Comparison of ENCODE assay signal across 1 cellular context in the genomic region with DNA sequence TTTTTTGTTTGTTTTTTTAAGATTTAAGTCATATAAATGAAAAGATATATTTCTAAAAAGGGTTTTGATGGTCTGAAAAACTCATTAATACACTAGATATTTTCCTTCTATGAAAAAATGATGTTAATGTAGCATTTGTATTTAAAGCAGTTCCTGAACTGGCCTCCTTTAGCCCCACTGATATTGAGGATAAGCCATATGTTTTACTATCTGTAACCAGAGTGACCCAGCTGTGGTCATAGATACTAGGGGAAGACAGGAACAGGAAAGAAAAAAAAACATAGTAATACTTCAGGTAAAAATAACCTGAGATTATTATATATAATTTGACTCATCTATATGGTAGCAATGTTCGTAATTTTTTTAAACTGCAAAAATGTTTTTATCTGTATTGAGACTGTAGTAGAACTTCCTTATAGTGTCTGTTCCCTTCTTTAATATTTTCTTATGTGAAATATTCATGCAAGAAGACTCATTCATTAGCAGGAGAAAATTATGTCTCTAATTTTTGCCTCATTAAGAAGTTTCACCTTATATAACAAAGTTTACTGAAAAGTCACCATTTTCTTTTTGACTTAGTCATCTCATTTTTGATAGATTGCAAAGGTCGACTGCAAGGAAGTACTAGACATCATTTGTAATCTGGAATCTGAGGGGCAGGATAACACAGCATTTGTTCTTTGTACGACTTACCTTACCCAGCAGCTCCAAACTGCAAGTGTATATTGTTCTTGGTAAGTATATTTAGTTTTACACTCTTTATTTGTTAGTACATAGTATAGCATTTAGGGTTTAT.
TF ChIP-seq lines count a peak whose summit lies in the region.

No MANE protein-coding gene starts in this region.

TF ChIP-seq in K562, 482 proteins besides CTCF, POLR2A, EP300 and RAD21 (continues in another document):
- 0 out of 2 replicates have a peak, but pooled peaks have one; percentile 65 for TF ChIP-seq ZNF644 (tag; IDR thresholded peaks at IDR 0.05; ENCODE audit: low read depth)
- TF ChIP-seq TRIM28 (IDR thresholded peaks at IDR 0.05) = no peak
- peak; percentile 89 for TF ChIP-seq CBFA2T2 (conservative IDR thresholded peaks at IDR 0.05)
- no peak for TF ChIP-seq TCFL5 (CRISPR knock-in tag; conservative IDR thresholded peaks at IDR 0.05)
- no peak for TF ChIP-seq E2F3 (CRISPR knock-in tag; IDR thresholded peaks at IDR 0.05)
- TF ChIP-seq, protein P1, sequence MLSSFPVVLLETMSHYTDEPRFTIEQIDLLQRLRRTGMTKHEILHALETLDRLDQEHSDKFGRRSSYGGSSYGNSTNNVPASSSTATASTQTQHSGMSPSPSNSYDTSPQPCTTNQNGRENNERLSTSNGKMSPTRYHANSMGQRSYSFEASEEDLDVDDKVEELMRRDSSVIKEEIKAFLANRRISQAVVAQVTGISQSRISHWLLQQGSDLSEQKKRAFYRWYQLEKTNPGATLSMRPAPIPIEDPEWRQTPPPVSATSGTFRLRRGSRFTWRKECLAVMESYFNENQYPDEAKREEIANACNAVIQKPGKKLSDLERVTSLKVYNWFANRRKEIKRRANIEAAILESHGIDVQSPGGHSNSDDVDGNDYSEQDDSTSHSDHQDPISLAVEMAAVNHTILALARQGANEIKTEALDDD (IDR thresholded peaks at IDR 0.05) = peak; percentile 69
- TF ChIP-seq TAF7 (tag; IDR thresholded peaks at IDR 0.05) = no peak
- no peak for TF ChIP-seq ZNF584 (CRISPR knock-in tag; IDR thresholded peaks at IDR 0.05; ENCODE audit: low read depth)
- no peak for TF ChIP-seq MED1 (CRISPR knock-in tag; IDR thresholded peaks at IDR 0.05; ENCODE audit: borderline replicate concordance)
- peak in 1 of 2 experiments; percentile 82; a peak in 1 of 4 replicates for TF ChIP-seq RCOR1 (IDR thresholded peaks at IDR 0.05; ENCODE audit: borderline replicate concordance in 1 of 2, low read depth in 2 of 2, low read length in 2 of 2)
- 0 out of 2 replicates have a peak, but pooled peaks have one; percentile 2 for TF ChIP-seq NFE2 (IDR thresholded peaks at IDR 0.05; ENCODE audit: low read depth)
- TF ChIP-seq STAT5A (IDR thresholded peaks at IDR 0.05; ENCODE audit: borderline replicate concordance, low read length) = peak; percentile 78
- no peak for TF ChIP-seq ZNF175 (CRISPR knock-in tag; IDR thresholded peaks at IDR 0.05; ENCODE audit: low read depth)
- TF ChIP-seq ZNF408 (CRISPR knock-in tag; IDR thresholded peaks at IDR 0.05; ENCODE audit: low read depth) = no peak
- no peak for TF ChIP-seq NCOA4 (IDR thresholded peaks at IDR 0.05; ENCODE audit: partially characterized antibody)
- TF ChIP-seq ZNF384 (IDR thresholded peaks at IDR 0.05; ENCODE audit: low read depth, low read length) = peak; percentile 67; the same call in 1 of the 2 replicates
- peak; percentile 46; the same call in 1 of the 2 replicates for TF ChIP-seq GATAD2B (IDR thresholded peaks at IDR 0.05; ENCODE audit: borderline replicate concordance)
- peak; percentile 52; the same call in 1 of the 2 replicates for TF ChIP-seq FOXJ2 (tag; IDR thresholded peaks at IDR 0.05)
- TF ChIP-seq SMARCA4 (IDR thresholded peaks at IDR 0.05) = peak; percentile 86
- peak; percentile 88 for TF ChIP-seq TCF3 (CRISPR knock-in tag; IDR thresholded peaks at IDR 0.05)
- TF ChIP-seq, protein P2, sequence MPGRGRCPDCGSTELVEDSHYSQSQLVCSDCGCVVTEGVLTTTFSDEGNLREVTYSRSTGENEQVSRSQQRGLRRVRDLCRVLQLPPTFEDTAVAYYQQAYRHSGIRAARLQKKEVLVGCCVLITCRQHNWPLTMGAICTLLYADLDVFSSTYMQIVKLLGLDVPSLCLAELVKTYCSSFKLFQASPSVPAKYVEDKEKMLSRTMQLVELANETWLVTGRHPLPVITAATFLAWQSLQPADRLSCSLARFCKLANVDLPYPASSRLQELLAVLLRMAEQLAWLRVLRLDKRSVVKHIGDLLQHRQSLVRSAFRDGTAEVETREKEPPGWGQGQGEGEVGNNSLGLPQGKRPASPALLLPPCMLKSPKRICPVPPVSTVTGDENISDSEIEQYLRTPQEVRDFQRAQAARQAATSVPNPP (IDR thresholded peaks at IDR 0.05; ENCODE audit: borderline replicate concordance, insufficient read depth, insufficient read length) = no peak
- peak; percentile 70 for TF ChIP-seq RFX1 (IDR thresholded peaks at IDR 0.05)
- no peak for TF ChIP-seq TCF7L2 (IDR thresholded peaks at IDR 0.05; ENCODE audit: low read depth, low read length)
- TF ChIP-seq POLR2H (tag; IDR thresholded peaks at IDR 0.05; ENCODE audit: low read depth) = peak; percentile 32; the same call in 1 of the 2 replicates
- TF ChIP-seq KAT8 (IDR thresholded peaks at IDR 0.05; ENCODE audit: low read depth) = no peak
- TF ChIP-seq ZKSCAN1 (IDR thresholded peaks at IDR 0.05; ENCODE audit: low read depth, low read length) = no peak
- TF ChIP-seq, protein P3, sequence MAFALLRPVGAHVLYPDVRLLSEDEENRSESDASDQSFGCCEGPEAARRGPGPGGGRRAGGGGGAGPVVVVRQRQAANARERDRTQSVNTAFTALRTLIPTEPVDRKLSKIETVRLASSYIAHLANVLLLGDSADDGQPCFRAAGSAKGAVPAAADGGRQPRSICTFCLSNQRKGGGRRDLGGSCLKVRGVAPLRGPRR (CRISPR knock-in tag; IDR thresholded peaks at IDR 0.05) = no peak
- TF ChIP-seq MIER1 (IDR thresholded peaks at IDR 0.05; ENCODE audit: low read depth) = no peak
- TF ChIP-seq DPF2 (IDR thresholded peaks at IDR 0.05) = peak; percentile 88
- TF ChIP-seq SRSF7 (optimal IDR thresholded peaks at IDR 0.05; ENCODE audit: low read depth, low read length) = no peak
- TF ChIP-seq ARID1B (IDR thresholded peaks at IDR 0.05) = peak; percentile 90
- no peak for TF ChIP-seq POLR3A (IDR thresholded peaks at IDR 0.05; ENCODE audit: borderline replicate concordance, extremely low read depth, insufficient read depth, insufficient read length)
- no peak for TF ChIP-seq AFF1 (IDR thresholded peaks at IDR 0.05; ENCODE audit: low read depth in 1 of 2, partially characterized antibody in 2 of 2)
- TF ChIP-seq, protein P4, sequence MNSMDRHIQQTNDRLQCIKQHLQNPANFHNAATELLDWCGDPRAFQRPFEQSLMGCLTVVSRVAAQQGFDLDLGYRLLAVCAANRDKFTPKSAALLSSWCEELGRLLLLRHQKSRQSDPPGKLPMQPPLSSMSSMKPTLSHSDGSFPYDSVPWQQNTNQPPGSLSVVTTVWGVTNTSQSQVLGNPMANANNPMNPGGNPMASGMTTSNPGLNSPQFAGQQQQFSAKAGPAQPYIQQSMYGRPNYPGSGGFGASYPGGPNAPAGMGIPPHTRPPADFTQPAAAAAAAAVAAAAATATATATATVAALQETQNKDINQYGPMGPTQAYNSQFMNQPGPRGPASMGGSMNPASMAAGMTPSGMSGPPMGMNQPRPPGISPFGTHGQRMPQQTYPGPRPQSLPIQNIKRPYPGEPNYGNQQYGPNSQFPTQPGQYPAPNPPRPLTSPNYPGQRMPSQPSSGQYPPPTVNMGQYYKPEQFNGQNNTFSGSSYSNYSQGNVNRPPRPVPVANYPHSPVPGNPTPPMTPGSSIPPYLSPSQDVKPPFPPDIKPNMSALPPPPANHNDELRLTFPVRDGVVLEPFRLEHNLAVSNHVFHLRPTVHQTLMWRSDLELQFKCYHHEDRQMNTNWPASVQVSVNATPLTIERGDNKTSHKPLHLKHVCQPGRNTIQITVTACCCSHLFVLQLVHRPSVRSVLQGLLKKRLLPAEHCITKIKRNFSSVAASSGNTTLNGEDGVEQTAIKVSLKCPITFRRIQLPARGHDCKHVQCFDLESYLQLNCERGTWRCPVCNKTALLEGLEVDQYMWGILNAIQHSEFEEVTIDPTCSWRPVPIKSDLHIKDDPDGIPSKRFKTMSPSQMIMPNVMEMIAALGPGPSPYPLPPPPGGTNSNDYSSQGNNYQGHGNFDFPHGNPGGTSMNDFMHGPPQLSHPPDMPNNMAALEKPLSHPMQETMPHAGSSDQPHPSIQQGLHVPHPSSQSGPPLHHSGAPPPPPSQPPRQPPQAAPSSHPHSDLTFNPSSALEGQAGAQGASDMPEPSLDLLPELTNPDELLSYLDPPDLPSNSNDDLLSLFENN (IDR thresholded peaks at IDR 0.05; ENCODE audit: low read depth in 2 of 2, low read length in 2 of 2) = 0 out of 4 replicates have a peak, but pooled peaks of 1 of the 2 experiments have one; percentile 47
- no peak for TF ChIP-seq MCM3 (IDR thresholded peaks at IDR 0.05)
- TF ChIP-seq ILK (tag; IDR thresholded peaks at IDR 0.05; ENCODE audit: borderline replicate concordance, low read depth) = no peak
- TF ChIP-seq ZC3H11A (IDR thresholded peaks at IDR 0.05; ENCODE audit: low read depth, low read length) = no peak
- peak; percentile 77 for TF ChIP-seq POLR2AphosphoS5 (IDR thresholded peaks at IDR 0.05; ENCODE audit: control insufficient read depth, insufficient read depth, low read depth, low read length)
- TF ChIP-seq DACH1 (IDR thresholded peaks at IDR 0.05; ENCODE audit: partially characterized antibody) = peak; percentile 51
- 0 out of 2 replicates have a peak, but pooled peaks have one; percentile 21 for TF ChIP-seq MAFG (tag; conservative IDR thresholded peaks at IDR 0.05)
- TF ChIP-seq STAG1 (CRISPR knock-in tag; IDR thresholded peaks at IDR 0.05; ENCODE audit: borderline replicate concordance) = no peak
- peak; percentile 87 for TF ChIP-seq NCOR1 (IDR thresholded peaks at IDR 0.05)
- TF ChIP-seq SMARCB1 (IDR thresholded peaks at IDR 0.05; ENCODE audit: insufficient read length, low read depth) = peak; percentile 95
- TF ChIP-seq CBFA2T3 (IDR thresholded peaks at IDR 0.05) = peak; percentile 94
- no peak for TF ChIP-seq ZEB2 (IDR thresholded peaks at IDR 0.05)
- TF ChIP-seq CLOCK (CRISPR knock-in tag; IDR thresholded peaks at IDR 0.05; ENCODE audit: borderline replicate concordance) = no peak
- TF ChIP-seq HNRNPLL (IDR thresholded peaks at IDR 0.05; ENCODE audit: low read depth, low read length, poor library complexity, severe bottlenecking) = no peak
- TF ChIP-seq, protein P5, sequence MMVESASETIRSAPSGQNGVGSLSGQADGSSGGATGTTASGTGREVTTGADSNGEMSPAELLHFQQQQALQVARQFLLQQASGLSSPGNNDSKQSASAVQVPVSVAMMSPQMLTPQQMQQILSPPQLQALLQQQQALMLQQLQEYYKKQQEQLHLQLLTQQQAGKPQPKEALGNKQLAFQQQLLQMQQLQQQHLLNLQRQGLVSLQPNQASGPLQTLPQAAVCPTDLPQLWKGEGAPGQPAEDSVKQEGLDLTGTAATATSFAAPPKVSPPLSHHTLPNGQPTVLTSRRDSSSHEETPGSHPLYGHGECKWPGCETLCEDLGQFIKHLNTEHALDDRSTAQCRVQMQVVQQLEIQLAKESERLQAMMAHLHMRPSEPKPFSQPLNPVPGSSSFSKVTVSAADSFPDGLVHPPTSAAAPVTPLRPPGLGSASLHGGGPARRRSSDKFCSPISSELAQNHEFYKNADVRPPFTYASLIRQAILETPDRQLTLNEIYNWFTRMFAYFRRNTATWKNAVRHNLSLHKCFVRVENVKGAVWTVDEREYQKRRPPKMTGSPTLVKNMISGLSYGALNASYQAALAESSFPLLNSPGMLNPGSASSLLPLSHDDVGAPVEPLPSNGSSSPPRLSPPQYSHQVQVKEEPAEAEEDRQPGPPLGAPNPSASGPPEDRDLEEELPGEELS (CRISPR knock-in tag; IDR thresholded peaks at IDR 0.05; ENCODE audit: borderline replicate concordance) = no peak
- no peak for TF ChIP-seq ZNF3 (CRISPR knock-in tag; IDR thresholded peaks at IDR 0.05)
- TF ChIP-seq ZNF316 (IDR thresholded peaks at IDR 0.05) = peak; percentile 55
- TF ChIP-seq CCNT2 (IDR thresholded peaks at IDR 0.05; ENCODE audit: borderline replicate concordance, extremely low read depth, insufficient read length, low read depth, low read length) = peak; percentile 30
- 0 out of 2 replicates have a peak, but pooled peaks have one; percentile 7 for TF ChIP-seq GTF2E2 (tag; IDR thresholded peaks at IDR 0.05)
